In genomic region chr5:175477440-175477839, GRCh38 we compare ENCODE assay signal across 19 cellular contexts. TPM values are rescaled to one million over a fixed set of nuclear protein-coding genes. Genes with fewer than 3 reads are reported as not detected.
A peak's percentile ranks its signal among the peaks of the same experiment; 100 is the strongest.
DNase-seq lines count a peak whose midpoint lies in the region; ATAC-seq, FAIRE-seq and TF ChIP-seq lines count a peak whose summit lies in the region.
"Had no signal": no experiment of that assay in that cellular context is flagged by ENCODE, and none has a peak within 500 bp of the region (broad histone marks: within the 10 kb centered on the region; RNA-seq: fewer than 3 reads in every experiment).

No MANE protein-coding gene starts in this region.

- POLR2A ChIA-PET in T-cell (lab: Charles Lee) = no interaction called here

- no peak overlapping the region for H3K18ac ChIP-seq in neuronal stem cell (ENCODE audit: low read length)

- DNase-seq in activated CD8-positive, alpha-beta memory T cell treated with anti-CD3 and anti-CD28 coated beads, Interleukin-2, amount 10 ng/mL, durations not matched to agents 7 days and 5 days = no peak
- no peak for DNase-seq in activated CD8-positive, alpha-beta memory T cell treated with anti-CD3 and anti-CD28 coated beads, Interleukin-2, amount 50 U/mL, for 4 hours
- no peak for DNase-seq in T-cell
- DNase-seq in glutamatergic neuron = no peak
- DNase-seq in neuronal stem cell (ENCODE audit: low spot score) = no peak
- no peak for DNase-seq in H7
- DNase-seq in D721Med (ENCODE audit: insufficient read length, low spot score) = no peak
- DNase-seq in NCI-H187 (lab: John Stamatoyannopoulos, UW) = no peak
- DNase-seq: Caco-2, GF-D8, HFFc6, KBM-7, NCI-H226, testis had no signal

- peak overlapping the region; percentile 73 for H3K4me3 Mint-ChIP-seq in activated CD8-positive, alpha-beta memory T cell treated with anti-CD3 and anti-CD28 coated beads, Interleukin-2, amount 10 ng/mL, durations not matched to agents 7 days and 5 days
- H3K4me3 Mint-ChIP-seq in T-cell = peak overlapping the region; percentile 80 to 96 (median 86)
- peak overlapping the region; percentile 83 for H3K4me3 Mint-ChIP-seq in glutamatergic neuron (ENCODE audit: unreplicated experiment)

- peaks cover 31% of the 10 kb centered on the region for H3K4me1 Mint-ChIP-seq in activated CD8-positive, alpha-beta memory T cell treated with anti-CD3 and anti-CD28 coated beads, Interleukin-2, amount 10 ng/mL, durations not matched to agents 7 days and 5 days
- H3K4me1 Mint-ChIP-seq in T-cell (peaks cover 38 to 41% (median 40%) of the 10 kb centered on the region in 3 donors), glutamatergic neuron (ENCODE audit: low read depth, unreplicated experiment) (peaks cover 11% of the 10 kb centered on the region)

- WGBS in neuronal stem cell (ENCODE audit: extremely low coverage in 2 of 2, insufficient read length in 2 of 2, insufficient replicate concordance in 1 of 2), 2 donors = no CpG with 5 or more reads among the region's 5 CpGs

- no peak overlapping the region for H3K4me2 ChIP-seq in neuronal stem cell (ENCODE audit: insufficient read depth, low read length, poor library complexity, severe bottlenecking)

- no peak for FAIRE-seq in D721Med (lab: Jason Lieb, UNC)
- FAIRE-seq: colon, TTC549 had no signal

- peak overlapping the region; percentile 76 for H2AFZ ChIP-seq in neuronal stem cell (ENCODE audit: low read length)

- no peak overlapping the region for H3K4ac ChIP-seq in neuronal stem cell (ENCODE audit: low read length)

- H2AK5ac ChIP-seq in neuronal stem cell (ENCODE audit: low read depth, low read length) = no peak overlapping the region

- H3K36me3 Mint-ChIP-seq in activated CD8-positive, alpha-beta memory T cell treated with anti-CD3 and anti-CD28 coated beads, Interleukin-2, amount 10 ng/mL, durations not matched to agents 7 days and 5 days = peaks cover 29% of the 10 kb centered on the region
- peaks cover 10% of the 10 kb centered on the region for H3K36me3 Mint-ChIP-seq in T-cell
- peaks cover 5% of the 10 kb centered on the region for H3K36me3 Mint-ChIP-seq in glutamatergic neuron (ENCODE audit: unreplicated experiment)

- H3K4me1 ChIP-seq in neuronal stem cell (ENCODE audit: control insufficient read depth in 2 of 2, insufficient read depth in 1 of 2, low read depth in 1 of 2, low read length in 2 of 2) = peaks cover 8% of the 10 kb centered on the region in 2 donors

- ATAC-seq in activated CD8-positive, alpha-beta memory T cell treated with anti-CD3 and anti-CD28 coated beads, Interleukin-2, amount 10 ng/mL, durations not matched to agents 7 days and 5 days = no peak
- no peak for ATAC-seq in T-cell (replicated peaks in 1 of 4)

- H4K91ac ChIP-seq in neuronal stem cell (ENCODE audit: low read depth, low read length, poor library complexity) = no peak overlapping the region

- H3K4me3 ChIP-seq in neuronal stem cell (ENCODE audit: low read length in 2 of 2) = no peak overlapping the region
- no peak overlapping the region for H3K4me3 ChIP-seq in H7 (ENCODE audit: insufficient read depth, low read depth, low read length)

- H2BK12ac ChIP-seq in neuronal stem cell (ENCODE audit: low read length) = no peak overlapping the region

- no peak overlapping the region for H2BK5ac ChIP-seq in neuronal stem cell (ENCODE audit: low read length)

- no peak overlapping the region for H4K8ac ChIP-seq in neuronal stem cell (ENCODE audit: low read depth, low read length)

- no peak overlapping the region for H2BK120ac ChIP-seq in neuronal stem cell (ENCODE audit: low read depth, low read length)

- H3K27me3 Mint-ChIP-seq in activated CD8-positive, alpha-beta memory T cell treated with anti-CD3 and anti-CD28 coated beads, Interleukin-2, amount 10 ng/mL, durations not matched to agents 7 days and 5 days = peaks cover 30% of the 10 kb centered on the region
- H3K27me3 Mint-ChIP-seq in T-cell = no peaks in the 10 kb centered on the region
- H3K27me3 Mint-ChIP-seq in glutamatergic neuron (ENCODE audit: unreplicated experiment) = no peaks in the 10 kb centered on the region

- no peak overlapping the region for H2BK15ac ChIP-seq in neuronal stem cell (ENCODE audit: low read length)

- no peak overlapping the region for H3K27ac ChIP-seq in neuronal stem cell (replicated peaks; ENCODE audit: low read length)
- H3K27ac ChIP-seq: SJSA1 had no signal

- H3K23ac ChIP-seq in neuronal stem cell (ENCODE audit: low read depth, low read length, poor library complexity) = no peak overlapping the region

- H3K9ac ChIP-seq in neuronal stem cell (ENCODE audit: low read depth, low read length, poor library complexity) = no peak overlapping the region

- no peak overlapping the region for H3K14ac ChIP-seq in neuronal stem cell (ENCODE audit: low read length)

- H3K27me3 ChIP-seq in neuronal stem cell (ENCODE audit: control insufficient read depth in 3 of 3, insufficient read depth in 3 of 3, low read depth in 1 of 3, low read length in 3 of 3) (peaks cover 0 to 18% (median 0%) of the 10 kb centered on the region in 3 experiments), H7 (ENCODE audit: control insufficient read depth, insufficient read depth, low read length) (peaks cover 6% of the 10 kb centered on the region; the same call in 1 of the 2 replicates)
- H3K27me3 ChIP-seq: SJSA1, testis had no signal

- H3K9me3 ChIP-seq in neuronal stem cell (replicated peaks in 1 of 2; ENCODE audit: control insufficient read depth in 2 of 2, insufficient read depth in 1 of 2, low read depth in 1 of 2, low read length in 2 of 2) = peaks cover 0 to 18% of the 10 kb centered on the region in 2 donors
- H3K9me3 ChIP-seq: Caco-2, SJSA1, testis had no signal

- H3K36me3 ChIP-seq in neuronal stem cell (replicated peaks in 1 of 2; ENCODE audit: control insufficient read depth in 2 of 2, insufficient read depth in 2 of 2, low read length in 2 of 2) (peaks cover 11 to 28% of the 10 kb centered on the region in 2 donors), H7 (replicated peaks; ENCODE audit: control insufficient read depth, insufficient read depth, low read length) (no peaks in the 10 kb centered on the region; the same call in none of the 2 replicates)

- no peak overlapping the region for H3K27ac Mint-ChIP-seq in activated CD8-positive, alpha-beta memory T cell treated with anti-CD3 and anti-CD28 coated beads, Interleukin-2, amount 10 ng/mL, durations not matched to agents 7 days and 5 days
- H3K27ac Mint-ChIP-seq in T-cell = peak overlapping the region in 1 of 2 donors; percentile 86
- H3K27ac Mint-ChIP-seq in glutamatergic neuron (ENCODE audit: unreplicated experiment) = no peak overlapping the region

- no peaks in the 10 kb centered on the region for H3K9me3 Mint-ChIP-seq in activated CD8-positive, alpha-beta memory T cell treated with anti-CD3 and anti-CD28 coated beads, Interleukin-2, amount 10 ng/mL, durations not matched to agents 7 days and 5 days (ENCODE audit: low read depth)
- no peaks in the 10 kb centered on the region for H3K9me3 Mint-ChIP-seq in T-cell
- H3K9me3 Mint-ChIP-seq in glutamatergic neuron (ENCODE audit: unreplicated experiment) = peaks cover 3% of the 10 kb centered on the region
- H3K9me3 Mint-ChIP-seq: HFFc6 had no signal

- H3K79me1 ChIP-seq in neuronal stem cell (ENCODE audit: low read depth, low read length) = peaks cover 7% of the 10 kb centered on the region

- TF ChIP-seq CTCF in glutamatergic neuron (IDR thresholded peaks at IDR 0.05; ENCODE audit: partially characterized antibody, unreplicated experiment) (no peak), D721Med (IDR thresholded peaks at IDR 0.05; ENCODE audit: insufficient read depth, missing control alignments) (no peak)

- CTCF ChIA-PET in activated CD8-positive, alpha-beta memory T cell treated with anti-CD3 and anti-CD28 coated beads, Interleukin-2, amount 10 ng/mL, durations not matched to agents 7 days and 5 days (lab: Charles Lee) = interaction anchor here (1.0 to 6.3 kb wide), 5 partner anchors 10 to 219 kb away, joined by 3 to 35 read pairs (median 4); no protein-coding TSS in a partner anchor
- CTCF ChIA-PET in T-cell (lab: Charles Lee) = interaction anchor here (0.9 to 1.8 kb wide), 2 partner anchors 13 kb away, joined by 3 to 6 read pairs; no protein-coding TSS in a partner anchor

RNA-seq across cellular contexts. Expression of gene SFXN1, which starts 0.9 kb away (rescaled TPM):
- total RNA-seq in activated CD8-positive, alpha-beta memory T cell treated with anti-CD3 and anti-CD28 coated beads, Interleukin-2, amount 10 ng/mL, durations not matched to agents 7 days and 5 days = 100 to 1,000 TPM; 174 to 230 TPM
- 10 to 100 TPM; 78.8 to 97.0 (median 84.1) TPM for total RNA-seq in T-cell
- total RNA-seq in glutamatergic neuron (ENCODE audit: unreplicated experiment) = 67.7 TPM
- 51.2 TPM for polyA plus RNA-seq in neuronal stem cell (2013, experiment 1 of 2)
- polyA plus RNA-seq in neuronal stem cell (2013, experiment 2 of 2) = 50.9 TPM
- 104 and 115 TPM in 2 replicates for total RNA-seq in H7 (2014; rRNA removed; shearing (Covaris generic))

RNA-seq across cellular contexts. Expression of gene DRD1, which starts 33.5 kb away (rescaled TPM):
- total RNA-seq in activated CD8-positive, alpha-beta memory T cell treated with anti-CD3 and anti-CD28 coated beads, Interleukin-2, amount 10 ng/mL, durations not matched to agents 7 days and 5 days = not detected
- not detected for total RNA-seq in T-cell
- total RNA-seq in glutamatergic neuron (ENCODE audit: unreplicated experiment) = not detected
- not detected for polyA plus RNA-seq in neuronal stem cell (2013, experiment 1 of 2)
- polyA plus RNA-seq in neuronal stem cell (2013, experiment 2 of 2) = not detected
- total RNA-seq in H7 (2014; rRNA removed; shearing (Covaris generic)) = 0.10 TPM in 1 of 2 replicates, not detected in the other
- total RNA-seq: Caco-2, epithelial cell of proximal tubule, HFFc6, renal cortical epithelial cell had no signal
